In genomic region chr22:45317551-45318167, GRCh38 we compare ENCODE assay signal across 8 cellular contexts. TPM values are rescaled to one million over a fixed set of nuclear protein-coding genes. Genes with fewer than 3 reads are reported as not detected.
DNase-seq lines count a peak whose midpoint lies in the region; ATAC-seq and TF ChIP-seq lines count a peak whose summit lies in the region.

No MANE protein-coding gene starts in this region.

- TF ChIP-seq CTCF in RWPE2 (IDR thresholded peaks at IDR 0.05; ENCODE audit: poor library complexity, severe bottlenecking) (peak; percentile 33), dorsolateral prefrontal cortex (IDR thresholded peaks at IDR 0.05 in 54 of 56, conservative IDR thresholded peaks at IDR 0.05 in 2 of 56; ENCODE audit: low read depth in 1 of 56, partially characterized antibody in 56 of 56) (peak in 34 of 56 donors; percentile 9 to 54 (median 27)), GM10266 (IDR thresholded peaks at IDR 0.05; ENCODE audit: control insufficient read depth, insufficient read depth, low read depth, missing control alignments) (no peak)

- H3K4me3 ChIP-seq in RWPE2 (ENCODE audit: severe bottlenecking): no peak overlapping the region
- H3K4me3 ChIP-seq in dorsolateral prefrontal cortex: peak overlapping the region in 24 of 59 donors; percentile 0 to 35 (median 20)

- H3K36me3 ChIP-seq in RWPE2 (ENCODE audit: low read depth): peaks cover 11% of the 10 kb centered on the region

- H3K9me3 ChIP-seq in RWPE2 (ENCODE audit: severe bottlenecking): no peaks in the 10 kb centered on the region

- ATAC-seq in GM19324 (IDR thresholded peaks at IDR 0.05; ENCODE audit: low FRiP score, unreplicated experiment) (peak; percentile 12), RWPE2 (ENCODE audit: low read depth) (peak; percentile 69), GM21367 (IDR thresholded peaks at IDR 0.05; ENCODE audit: unreplicated experiment) (no peak)

- H3K27ac ChIP-seq in RWPE2 (ENCODE audit: poor library complexity, severe bottlenecking): peak overlapping the region; percentile 22
- peak overlapping the region in 50 of 59 donors; percentile 0 to 84 (median 58) for H3K27ac ChIP-seq in dorsolateral prefrontal cortex

- H3K4me1 ChIP-seq in RWPE2 (ENCODE audit: insufficient read depth, poor library complexity, severe bottlenecking): peaks cover 17% of the 10 kb centered on the region

- no peak for DNase-seq in RWPE2 (ENCODE audit: low spot score)
- peak in 7 of 10 donors; percentile 17 to 55 (median 33) for DNase-seq in dorsolateral prefrontal cortex
- DNase-seq in midbrain (lab: John Stamatoyannopoulos, UW): peak; percentile 30
- DNase-seq in activated effector memory CD4-positive, alpha-beta T cell treated with anti-CD3 and anti-CD28 coated beads, Interleukin-2, amount 50 U/mL, for 16 hours: no peak
- no peak for DNase-seq in central memory CD4-positive, alpha-beta T cell
- no peak for DNase-seq in GM10266 (ENCODE audit: extremely low spot score)

- intact Hi-C loops in dorsolateral prefrontal cortex (cut with DNase I): no loop called here

- H3K27me3 ChIP-seq in RWPE2 (ENCODE audit: insufficient read depth, poor library complexity, severe bottlenecking) (no peaks in the 10 kb centered on the region), dorsolateral prefrontal cortex (no peaks in the 10 kb centered on the region)

RNA-seq across cellular contexts. Expression of gene FAM118A, which starts 7.9 kb away (rescaled TPM):
- 100 to 1,000 TPM in 3 of 120 experiments, 10 to 100 TPM in 117; 13.8 to 116 (median 36.6) TPM for total RNA-seq in dorsolateral prefrontal cortex

RNA-seq across cellular contexts. Expression of gene UPK3A, which starts 32.9 kb away (rescaled TPM):
- total RNA-seq in dorsolateral prefrontal cortex: 1 to 10 TPM in 2 of 120 experiments, under 1 TPM in 8, not detected in 110; 0.41 to 1.8 (median 0.82) TPM

Comparison
In these comparisons a context has a peak if more than half of its experiments do, and no peak if none do; other contexts are left out.
1. DNase-seq: peak in dorsolateral prefrontal cortex (7 of 10) and midbrain (single experiment); none in RWPE2 (single experiment), activated effector memory CD4-positive, alpha-beta T cell treated with anti-CD3 and anti-CD28 coated beads, Interleukin-2, amount 50 U/mL, for 16 hours (single experiment), central memory CD4-positive, alpha-beta T cell (single experiment) and GM10266 (single experiment).